Comparison of ENCODE assay signal across 28 cellular contexts in genomic region chr6:168376811-168377480, GRCh38. TPM values are rescaled to one million over a fixed set of nuclear protein-coding genes. Genes with fewer than 3 reads are reported as not detected.
DNase-seq lines count a peak whose midpoint lies in the region; ATAC-seq and TF ChIP-seq lines count a peak whose summit lies in the region.
"Had no signal": no experiment of that assay in that cellular context is flagged by ENCODE, and none has a peak within 500 bp of the region (broad histone marks: within the 10 kb centered on the region; RNA-seq: fewer than 3 reads in every experiment).

No MANE protein-coding gene starts in this region.

- peak; percentile 15 for ATAC-seq in Right ventricle myocardium inferior
- ATAC-seq in heart right ventricle: peak in 4 of 8 donors; percentile 6 to 11 (median 9)
- ATAC-seq in omental fat pad (ENCODE audit: low FRiP score): peak; percentile 67
- ATAC-seq: stimulated activated naive B cell treated with anti-CD40 and anti-IgM and Interleukin-4, amounts not matched to agents 10 μg/mL and 1 μg/mL and 100 μg/mL, for 72 hours had no signal

- POLR2A ChIA-PET in CD4-positive, alpha-beta memory T cell (lab: Charles Lee; ENCODE audit: partially characterized antibody): no interaction called here
- POLR2A ChIA-PET in activated CD4-positive, alpha-beta memory T cell treated with anti-CD3 and anti-CD28 coated beads, Interleukin-2, amount 10 ng/mL, durations not matched to agents 7 days and 5 days (lab: Charles Lee): no interaction called here

- peak overlapping the region; percentile 46 for H3K27ac Mint-ChIP-seq in type B pancreatic cell
- no peak overlapping the region for H3K27ac Mint-ChIP-seq in CD4-positive, alpha-beta memory T cell
- H3K27ac Mint-ChIP-seq in activated CD4-positive, alpha-beta memory T cell treated with anti-CD3 and anti-CD28 coated beads, Interleukin-2, amount 10 ng/mL, durations not matched to agents 7 days and 5 days: no peak overlapping the region
- no peak overlapping the region for H3K27ac Mint-ChIP-seq in activated T-cell treated with anti-CD3 and anti-CD28 coated beads, Interleukin-2, amount 50 U/mL, for 24 hours
- H3K27ac Mint-ChIP-seq: activated naive CD4-positive, alpha-beta T cell treated with anti-CD3 and anti-CD28 coated beads, Interleukin-2, amount 50 U/mL, for 24 hours; activated T-helper 2 cell treated with anti-CD3 and anti-CD28 coated beads, Interferon-gamma antibody, Interleukin-2, Interleukin-4, amounts not matched to agents 10 μg/mL and 5 μg/mL and 100 μg/mL, durations not matched to agents 14 hours and 24 hours and 36 hours; CD4-positive, CD25-positive, alpha-beta regulatory T cell; immature natural killer cell; stimulated activated naive B cell treated with anti-CD40 and anti-IgM and Interleukin-4, amounts not matched to agents 10 μg/mL and 1 μg/mL and 100 μg/mL, for 72 hours had no signal

- WGBS in heart right ventricle, 2 donors: 60 to 66% methylated on average over 19 of the region's 19 CpGs

- H3K4me3 ChIP-seq in right atrium auricular region: no peak overlapping the region
- peak overlapping the region in 1 of 10 donors; percentile 13 for H3K4me3 ChIP-seq in heart right ventricle
- H3K4me3 ChIP-seq in CD4-positive, alpha-beta memory T cell (ENCODE audit: low read length in 2 of 2): no peak overlapping the region
- H3K4me3 ChIP-seq: GM23248, Peyer's patch, vagina had no signal

- CTCF ChIA-PET in CD4-positive, alpha-beta memory T cell (lab: Charles Lee; ENCODE audit: partially characterized antibody): no interaction called here
- CTCF ChIA-PET in activated CD4-positive, alpha-beta memory T cell treated with anti-CD3 and anti-CD28 coated beads, Interleukin-2, amount 10 ng/mL, durations not matched to agents 7 days and 5 days (lab: Charles Lee): no interaction called here

- H3K4me1 Mint-ChIP-seq in type B pancreatic cell (ENCODE audit: unreplicated experiment): peaks cover 14% of the 10 kb centered on the region
- no peaks in the 10 kb centered on the region for H3K4me1 Mint-ChIP-seq in CD4-positive, alpha-beta memory T cell
- no peaks in the 10 kb centered on the region for H3K4me1 Mint-ChIP-seq in activated CD4-positive, alpha-beta memory T cell treated with anti-CD3 and anti-CD28 coated beads, Interleukin-2, amount 10 ng/mL, durations not matched to agents 7 days and 5 days
- no peaks in the 10 kb centered on the region for H3K4me1 Mint-ChIP-seq in activated T-cell treated with anti-CD3 and anti-CD28 coated beads, Interleukin-2, amount 50 U/mL, for 24 hours (ENCODE audit: low read depth)
- H3K4me1 Mint-ChIP-seq: activated naive CD4-positive, alpha-beta T cell treated with anti-CD3 and anti-CD28 coated beads, Interleukin-2, amount 50 U/mL, for 24 hours; CD4-positive, CD25-positive, alpha-beta regulatory T cell; immature natural killer cell; stimulated activated naive B cell treated with anti-CD40 and anti-IgM and Interleukin-4, amounts not matched to agents 10 μg/mL and 1 μg/mL and 100 μg/mL, for 72 hours had no signal

- H3K4me1 ChIP-seq in right atrium auricular region (peaks cover 0 to 5% of the 10 kb centered on the region in 2 donors), heart right ventricle (peaks cover 0 to 8% (median 5%) of the 10 kb centered on the region in 9 donors)
- H3K4me1 ChIP-seq in CD4-positive, alpha-beta memory T cell (ENCODE audit: insufficient read depth, low read length): no peaks in the 10 kb centered on the region
- H3K4me1 ChIP-seq: vagina had no signal

- intact Hi-C loops in Right ventricle myocardium inferior (cut with DNase I): no loop called here
- intact Hi-C loops in heart right ventricle (cut with DNase I): loop anchor here in 4 of 10 donors (2.0 to 10.0 kb wide), 5 partner anchors 68 to 168 kb away; partner anchors contain the start of gene SMOC2 (in 1 of the 4)
- intact Hi-C loops in CD4-positive, alpha-beta memory T cell (cut with micrococcal nuclease): no loop called here

- H3K9me3 Mint-ChIP-seq in type B pancreatic cell: no peaks in the 10 kb centered on the region
- peaks cover 0 to 10% (median 0%) of the 10 kb centered on the region in 8 donors for H3K9me3 Mint-ChIP-seq in CD4-positive, alpha-beta memory T cell
- H3K9me3 Mint-ChIP-seq in activated CD4-positive, alpha-beta memory T cell treated with anti-CD3 and anti-CD28 coated beads, Interleukin-2, amount 10 ng/mL, durations not matched to agents 7 days and 5 days: peaks cover 11% of the 10 kb centered on the region
- no peaks in the 10 kb centered on the region for H3K9me3 Mint-ChIP-seq in activated T-cell treated with anti-CD3 and anti-CD28 coated beads, Interleukin-2, amount 50 U/mL, for 24 hours
- H3K9me3 Mint-ChIP-seq: activated naive CD4-positive, alpha-beta T cell treated with anti-CD3 and anti-CD28 coated beads, Interleukin-2, amount 50 U/mL, for 24 hours; immature natural killer cell had no signal

- no peaks in the 10 kb centered on the region for H3K36me3 Mint-ChIP-seq in type B pancreatic cell
- no peaks in the 10 kb centered on the region for H3K36me3 Mint-ChIP-seq in CD4-positive, alpha-beta memory T cell
- H3K36me3 Mint-ChIP-seq in activated CD4-positive, alpha-beta memory T cell treated with anti-CD3 and anti-CD28 coated beads, Interleukin-2, amount 10 ng/mL, durations not matched to agents 7 days and 5 days (ENCODE audit: low read depth): no peaks in the 10 kb centered on the region
- no peaks in the 10 kb centered on the region for H3K36me3 Mint-ChIP-seq in activated T-cell treated with anti-CD3 and anti-CD28 coated beads, Interleukin-2, amount 50 U/mL, for 24 hours (ENCODE audit: low read depth)
- H3K36me3 Mint-ChIP-seq: activated naive CD4-positive, alpha-beta T cell treated with anti-CD3 and anti-CD28 coated beads, Interleukin-2, amount 50 U/mL, for 24 hours; CD4-positive, CD25-positive, alpha-beta regulatory T cell; immature natural killer cell; stimulated activated naive B cell treated with anti-CD40 and anti-IgM and Interleukin-4, amounts not matched to agents 10 μg/mL and 1 μg/mL and 100 μg/mL, for 72 hours had no signal

- H3K27me3 ChIP-seq in right atrium auricular region: no peaks in the 10 kb centered on the region
- peaks cover 0 to 26% (median 0%) of the 10 kb centered on the region in 7 donors for H3K27me3 ChIP-seq in heart right ventricle
- H3K27me3 ChIP-seq in CD4-positive, alpha-beta memory T cell (ENCODE audit: insufficient read depth, low read length): no peaks in the 10 kb centered on the region
- H3K27me3 ChIP-seq: Peyer's patch, vagina had no signal

- H3K36me3 ChIP-seq in right atrium auricular region: no peaks in the 10 kb centered on the region
- no peaks in the 10 kb centered on the region for H3K36me3 ChIP-seq in heart right ventricle
- no peaks in the 10 kb centered on the region for H3K36me3 ChIP-seq in CD4-positive, alpha-beta memory T cell (ENCODE audit: insufficient read depth, low read length)
- H3K36me3 ChIP-seq: Peyer's patch, vagina had no signal

- TF ChIP-seq CTCF in right atrium auricular region (IDR thresholded peaks at IDR 0.05) (no peak), heart right ventricle (IDR thresholded peaks at IDR 0.05) (no peak), omental fat pad (IDR thresholded peaks at IDR 0.05) (no peak), type B pancreatic cell (conservative IDR thresholded peaks at IDR 0.05) (no peak)

- H3K4me3 Mint-ChIP-seq in type B pancreatic cell: peak overlapping the region; percentile 73
- no peak overlapping the region for H3K4me3 Mint-ChIP-seq in CD4-positive, alpha-beta memory T cell
- no peak overlapping the region for H3K4me3 Mint-ChIP-seq in activated CD4-positive, alpha-beta memory T cell treated with anti-CD3 and anti-CD28 coated beads, Interleukin-2, amount 10 ng/mL, durations not matched to agents 7 days and 5 days
- H3K4me3 Mint-ChIP-seq in activated T-cell treated with anti-CD3 and anti-CD28 coated beads, Interleukin-2, amount 50 U/mL, for 24 hours: no peak overlapping the region
- H3K4me3 Mint-ChIP-seq: activated naive CD4-positive, alpha-beta T cell treated with anti-CD3 and anti-CD28 coated beads, Interleukin-2, amount 50 U/mL, for 24 hours; CD4-positive, CD25-positive, alpha-beta regulatory T cell; immature natural killer cell; stimulated activated naive B cell treated with anti-CD40 and anti-IgM and Interleukin-4, amounts not matched to agents 10 μg/mL and 1 μg/mL and 100 μg/mL, for 72 hours had no signal

- peaks cover 7% of the 10 kb centered on the region for H3K27me3 Mint-ChIP-seq in type B pancreatic cell
- H3K27me3 Mint-ChIP-seq in CD4-positive, alpha-beta memory T cell: no peaks in the 10 kb centered on the region
- no peaks in the 10 kb centered on the region for H3K27me3 Mint-ChIP-seq in activated CD4-positive, alpha-beta memory T cell treated with anti-CD3 and anti-CD28 coated beads, Interleukin-2, amount 10 ng/mL, durations not matched to agents 7 days and 5 days
- no peaks in the 10 kb centered on the region for H3K27me3 Mint-ChIP-seq in activated T-cell treated with anti-CD3 and anti-CD28 coated beads, Interleukin-2, amount 50 U/mL, for 24 hours
- H3K27me3 Mint-ChIP-seq: activated naive CD4-positive, alpha-beta T cell treated with anti-CD3 and anti-CD28 coated beads, Interleukin-2, amount 50 U/mL, for 24 hours; CD4-positive, CD25-positive, alpha-beta regulatory T cell; stimulated activated naive B cell treated with anti-CD40 and anti-IgM and Interleukin-4, amounts not matched to agents 10 μg/mL and 1 μg/mL and 100 μg/mL, for 72 hours had no signal

- DNase-seq in Right ventricle myocardium inferior (ENCODE audit: missing footprints): no peak
- no peak for DNase-seq in right atrium auricular region (ENCODE audit: low spot score)
- no peak for DNase-seq in heart right ventricle
- no peak for DNase-seq in omental fat pad (ENCODE audit: low spot score)
- no peak for DNase-seq in type B pancreatic cell (ENCODE audit: extremely low spot score, unreplicated experiment)
- DNase-seq in CD4-positive, alpha-beta memory T cell: no peak
- no peak for DNase-seq in activated CD4-positive, alpha-beta memory T cell treated with anti-CD3 and anti-CD28 coated beads, Interleukin-2, amount 10 ng/mL, durations not matched to agents 7 days and 5 days
- no peak for DNase-seq in activated T-cell treated with anti-CD3 and anti-CD28 coated beads, Interleukin-2, amount 50 U/mL, for 24 hours
- DNase-seq: activated CD4-positive, alpha-beta T cell treated with anti-CD3 and anti-CD28 coated beads for 4 hours; AML-193; CD4-positive, CD25-positive, alpha-beta regulatory T cell; effector CD8-positive, alpha-beta T cell; GM23248; immature natural killer cell; KG1; mesendoderm; NCI-H187 treated with DMSO at 0.1 percent for 48 hours; NCI-H526; stimulated activated naive B cell treated with anti-CD40 and anti-IgM and Interleukin-4, amounts not matched to agents 10 μg/mL and 1 μg/mL and 100 μg/mL, for 72 hours; substantia nigra; SW 1271 had no signal

- H3K27ac ChIP-seq in right atrium auricular region (no peak overlapping the region), heart right ventricle (peak overlapping the region in 6 of 10 donors; percentile 8 to 77 (median 56))
- H3K27ac ChIP-seq in CD4-positive, alpha-beta memory T cell (ENCODE audit: low read depth, low read length): no peak overlapping the region
- H3K27ac ChIP-seq: GM23248, HL-60, Peyer's patch, vagina, VCaP had no signal

- H3K9me3 ChIP-seq in right atrium auricular region (no peaks in the 10 kb centered on the region), heart right ventricle (no peaks in the 10 kb centered on the region)
- H3K9me3 ChIP-seq in CD4-positive, alpha-beta memory T cell (ENCODE audit: control insufficient read depth in 1 of 2, low read length in 2 of 2): no peaks in the 10 kb centered on the region
- H3K9me3 ChIP-seq: Peyer's patch, vagina had no signal

RNA-seq across cellular contexts. Expression of gene DACT2, which starts 57.4 kb away (rescaled TPM):
- 1.0 TPM for total RNA-seq in Right ventricle myocardium inferior
- 1 to 10 TPM; 1.5 to 2.0 TPM for total RNA-seq in right atrium auricular region
- 1 to 10 TPM in 2 of 10 donors, under 1 TPM in 8; 0.09 to 1.5 (median 0.66) TPM for total RNA-seq in heart right ventricle
- under 1 TPM; 0.29 to 0.38 TPM for polyA plus RNA-seq in heart right ventricle
- total RNA-seq in omental fat pad: 1 to 10 TPM in 3 of 4 donors, under 1 TPM in 1; 0.63 to 3.9 (median 2.3) TPM
- 7.6 and 17.4 TPM in 2 replicates for total RNA-seq in type B pancreatic cell (ENCODE audit: low replicate concordance)
- not detected for total RNA-seq in CD4-positive, alpha-beta memory T cell
- not detected for polyA plus RNA-seq in CD4-positive, alpha-beta memory T cell
- under 1 TPM in 1 of 2 experiments, not detected in 1; 0.15 TPM for total RNA-seq in activated CD4-positive, alpha-beta memory T cell treated with anti-CD3 and anti-CD28 coated beads, Interleukin-2, amount 10 ng/mL, durations not matched to agents 7 days and 5 days
- total RNA-seq: CD4-positive, CD25-positive, alpha-beta regulatory T cell; GM23248; MCF 10A had no signal
- polyA plus RNA-seq: CD4-positive, CD25-positive, alpha-beta regulatory T cell; GM23248; immature natural killer cell had no signal

Comparison
In these comparisons a context has a peak if more than half of its experiments do, and no peak if none do; other contexts are left out.
1. H3K27ac ChIP-seq: peak in heart right ventricle (6 of 10); none in right atrium auricular region (0 of 2) and CD4-positive, alpha-beta memory T cell (single experiment).